20 cellular contexts compared by ENCODE assay signal in the genomic region with DNA sequence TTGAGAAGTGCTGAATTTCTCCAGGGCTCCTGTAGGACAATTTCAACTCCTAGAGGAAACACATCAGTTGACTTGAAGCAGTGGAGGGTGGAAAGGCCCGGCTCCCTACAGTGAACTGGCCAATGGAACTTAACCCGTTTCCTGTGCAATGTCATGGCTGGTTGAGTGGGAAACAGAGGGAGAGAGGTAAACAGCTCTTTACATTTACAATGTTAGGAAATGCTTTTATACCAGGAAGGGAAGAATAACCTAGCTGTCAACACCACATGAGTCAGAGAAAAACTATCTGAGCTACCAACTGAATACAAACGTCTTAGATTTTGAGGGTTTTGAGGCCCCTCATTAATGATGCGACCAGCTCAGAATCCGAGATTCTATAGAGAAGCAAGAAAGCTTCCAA. TPM values are rescaled to one million over a fixed set of nuclear protein-coding genes. Genes with fewer than 3 reads are reported as not detected.
DNase-seq lines count a peak whose midpoint lies in the region; TF ChIP-seq lines count a peak whose summit lies in the region.
"Had no signal": no experiment of that assay in that cellular context is flagged by ENCODE, and none has a peak within 500 bp of the region (broad histone marks: within the 10 kb centered on the region; RNA-seq: fewer than 3 reads in every experiment).

No MANE protein-coding gene starts in this region.

- H3K9ac ChIP-seq in HUES6 (ENCODE audit: low read length) (no peak overlapping the region), mesenchymal stem cell (ENCODE audit: low read length) (no peak overlapping the region), endodermal cell (ENCODE audit: extremely low read depth, low read length, poor library complexity, severe bottlenecking) (no peak overlapping the region)

- H3K18ac ChIP-seq in mesenchymal stem cell (ENCODE audit: low read depth in 1 of 2, low read length in 2 of 2) = no peak overlapping the region

- no peak overlapping the region for H2AK5ac ChIP-seq in mesenchymal stem cell (ENCODE audit: low read length, severe bottlenecking)

- H4K91ac ChIP-seq in mesenchymal stem cell (ENCODE audit: low read length) = no peak overlapping the region

- no peak overlapping the region for H4K8ac ChIP-seq in mesenchymal stem cell (ENCODE audit: low read length)

- in situ Hi-C loops in Caki2 (cut with HindIII; ENCODE audit: low pct_unique_long_range_greater_than_20kb, low sequenced_read_pairs) = no loop called here

- no peaks in the 10 kb centered on the region for H3K9me3 Mint-ChIP-seq in endodermal cell
- H3K9me3 Mint-ChIP-seq: activated CD4-positive, alpha-beta T cell treated with anti-CD3 and anti-CD28 coated beads, Interleukin-2, amount 10 ng/mL, durations not matched to agents 7 days and 5 days; activated T-cell treated with anti-CD3 and anti-CD28 coated beads, Interleukin-2, amount 50 U/mL, for 4 hours; naive thymus-derived CD4-positive, alpha-beta T cell had no signal

- no peak overlapping the region for H2BK120ac ChIP-seq in mesenchymal stem cell (ENCODE audit: low read depth, low read length)

- no peak overlapping the region for H2BK5ac ChIP-seq in mesenchymal stem cell (ENCODE audit: low read depth, low read length, poor library complexity, severe bottlenecking)

- H2AFZ ChIP-seq in mesenchymal stem cell (ENCODE audit: low read depth, low read length) = no peak overlapping the region
- H2AFZ ChIP-seq: PC-9 had no signal

- DNase-seq in Caki2 (ENCODE audit: low read depth) (peak; percentile 43), astrocyte of the hippocampus (ENCODE audit: low read depth, low spot score) (peak; percentile 48), mesenchymal stem cell (peak; percentile 32), SIG-M5 treated with dmso at 0.1 percent for 504 hours (lab: John Stamatoyannopoulos, UW; ENCODE audit: unreplicated experiment) (no peak), endodermal cell (no peak)
- no peak for DNase-seq in stimulated activated naive CD4-positive, alpha-beta T cell treated with Interleukin-2 at 50 U/mL for 16 hours (lab: John Stamatoyannopoulos, UW)
- DNase-seq in activated CD4-positive, alpha-beta T cell treated with anti-CD3 and anti-CD28 coated beads, Interleukin-2, amount 50 U/mL, for 1 hour = no peak
- DNase-seq: activated CD4-positive, alpha-beta T cell treated with anti-CD3 and anti-CD28 coated beads, Interleukin-2, amount 10 ng/mL, durations not matched to agents 7 days and 5 days; activated T-cell treated with anti-CD3 and anti-CD28 coated beads, Interleukin-2, amount 50 U/mL, for 4 hours; BE2C; GOT3; KG1; lower lobe of right lung; naive thymus-derived CD4-positive, alpha-beta T cell; NCI-H1092; NCI-H526 treated with DMSO at 0.1 percent for 48 hours had no signal

- H3K4ac ChIP-seq in mesenchymal stem cell (ENCODE audit: low read depth in 1 of 2, low read length in 2 of 2) = no peak overlapping the region

- H3K79me1 ChIP-seq in mesenchymal stem cell (replicated peaks; ENCODE audit: low read length, poor library complexity, severe bottlenecking) = no peaks in the 10 kb centered on the region

- H3K27me3 Mint-ChIP-seq in endodermal cell (ENCODE audit: insufficient read depth) = no peaks in the 10 kb centered on the region
- H3K27me3 Mint-ChIP-seq: activated CD4-positive, alpha-beta T cell treated with anti-CD3 and anti-CD28 coated beads, Interleukin-2, amount 10 ng/mL, durations not matched to agents 7 days and 5 days; naive thymus-derived CD4-positive, alpha-beta T cell; progenitor cell of endocrine pancreas had no signal

- no peak overlapping the region for H2BK12ac ChIP-seq in mesenchymal stem cell (ENCODE audit: low read length in 2 of 2)

- H3K4me1 Mint-ChIP-seq in endodermal cell = peaks cover 18% of the 10 kb centered on the region

- TF ChIP-seq CTCF in endodermal cell (conservative IDR thresholded peaks at IDR 0.05) = no peak

- H3K36me3 Mint-ChIP-seq in endodermal cell (ENCODE audit: low read depth) = peaks cover 8% of the 10 kb centered on the region

- 32% methylated on average over 4 of the region's 5 CpGs for WGBS in mesenchymal stem cell
- WGBS in endodermal cell (ENCODE audit: insufficient coverage in 1 of 2, insufficient read length in 1 of 2), 2 experiments = 75 to 85% methylated on average over 4 to 5 of the region's 5 CpGs

- H3K27ac ChIP-seq in HUES6 (ENCODE audit: low read depth, low read length) (0 out of 2 replicates have a peak overlapping the region, but pooled peaks have one; percentile 9), mesenchymal stem cell (ENCODE audit: low read length, poor library complexity, severe bottlenecking) (peak overlapping the region; percentile 89), endodermal cell (ENCODE audit: low read depth, low read length) (no peak overlapping the region)
- H3K27ac ChIP-seq: gastroesophageal sphincter, lower lobe of right lung, PC-9 had no signal

- H3K14ac ChIP-seq in mesenchymal stem cell (ENCODE audit: low read length in 2 of 2) = no peak overlapping the region

- no peak overlapping the region for H2BK15ac ChIP-seq in mesenchymal stem cell (ENCODE audit: low read depth, poor library complexity, severe bottlenecking)

- H3K27ac Mint-ChIP-seq in endodermal cell = no peak overlapping the region
- H3K27ac Mint-ChIP-seq: activated CD4-positive, alpha-beta T cell treated with anti-CD3 and anti-CD28 coated beads, Interleukin-2, amount 10 ng/mL, durations not matched to agents 7 days and 5 days; progenitor cell of endocrine pancreas had no signal

- H3K4me2 ChIP-seq in mesenchymal stem cell (ENCODE audit: low read length, poor library complexity, severe bottlenecking) = peak overlapping the region; percentile 52
- H3K4me2 ChIP-seq: PC-9 had no signal

- no peak overlapping the region for H3K23ac ChIP-seq in mesenchymal stem cell (ENCODE audit: low read length in 2 of 2)

- H3K27me3 ChIP-seq in HUES6 (ENCODE audit: control insufficient read depth, insufficient read depth, low read length) = no peaks in the 10 kb centered on the region
- H3K27me3 ChIP-seq in mesenchymal stem cell (ENCODE audit: control insufficient read depth in 1 of 2, insufficient read depth in 1 of 2, low read length in 2 of 2) = no peaks in the 10 kb centered on the region
- no peaks in the 10 kb centered on the region for H3K27me3 ChIP-seq in endodermal cell (ENCODE audit: control insufficient read depth, insufficient read depth, low read length, poor library complexity, severe bottlenecking)
- H3K27me3 ChIP-seq: BE2C, gastroesophageal sphincter had no signal

- H3K36me3 ChIP-seq in HUES6 (ENCODE audit: control insufficient read depth, insufficient read depth, low read length) (no peaks in the 10 kb centered on the region), mesenchymal stem cell (ENCODE audit: control insufficient read depth in 1 of 2, insufficient read depth in 2 of 2, low read depth in 1 of 2, low read length in 2 of 2) (peaks cover 3 to 22% of the 10 kb centered on the region in 2 experiments), endodermal cell (ENCODE audit: control insufficient read depth, insufficient read depth, low read length) (no peaks in the 10 kb centered on the region)
- H3K36me3 ChIP-seq: BE2C had no signal

- no peaks in the 10 kb centered on the region for H3K9me3 ChIP-seq in HUES6 (ENCODE audit: control insufficient read depth, insufficient read depth, low read depth, low read length)
- no peaks in the 10 kb centered on the region for H3K9me3 ChIP-seq in mesenchymal stem cell (ENCODE audit: control insufficient read depth, low read length)
- no peaks in the 10 kb centered on the region for H3K9me3 ChIP-seq in endodermal cell (ENCODE audit: control insufficient read depth, low read length)
- H3K9me3 ChIP-seq: BE2C, gastroesophageal sphincter, lower lobe of right lung had no signal

- no peak overlapping the region for H3K4me3 Mint-ChIP-seq in endodermal cell
- H3K4me3 Mint-ChIP-seq: activated CD4-positive, alpha-beta T cell treated with anti-CD3 and anti-CD28 coated beads, Interleukin-2, amount 10 ng/mL, durations not matched to agents 7 days and 5 days; activated T-cell treated with anti-CD3 and anti-CD28 coated beads, Interleukin-2, amount 50 U/mL, for 4 hours; naive thymus-derived CD4-positive, alpha-beta T cell had no signal

- peaks cover 5% of the 10 kb centered on the region; the same call in 1 of the 2 replicates for H3K4me1 ChIP-seq in HUES6 (ENCODE audit: control insufficient read depth, insufficient read depth, low read length)
- H3K4me1 ChIP-seq in mesenchymal stem cell (ENCODE audit: control insufficient read depth, insufficient read depth, low read depth, low read length) = peaks cover 14% of the 10 kb centered on the region
- peaks cover 4% of the 10 kb centered on the region for H3K4me1 ChIP-seq in endodermal cell (ENCODE audit: control insufficient read depth, insufficient read depth, low read length)
- H3K4me1 ChIP-seq: BE2C, gastroesophageal sphincter, lower lobe of right lung had no signal

- no peak overlapping the region for H3K4me3 ChIP-seq in HUES6 (ENCODE audit: low read depth, low read length)
- no peak overlapping the region for H3K4me3 ChIP-seq in mesenchymal stem cell (ENCODE audit: insufficient read depth in 1 of 2, low read depth in 1 of 2, low read length in 2 of 2)
- no peak overlapping the region for H3K4me3 ChIP-seq in endodermal cell (ENCODE audit: low read length)
- H3K4me3 ChIP-seq: gastroesophageal sphincter, lower lobe of right lung, PC-9 had no signal

RNA-seq across cellular contexts. Expression of gene CARD8, which starts 36.7 kb away (rescaled TPM):
- total RNA-seq in Caki2 (2014; rRNA removed; shearing (Covaris generic); ENCODE audit: low replicate concordance) = 11.5 and 13.5 TPM in 2 replicates
- 29.2 TPM for polyA plus RNA-seq in mesenchymal stem cell (2013, experiment 1 of 2)
- 28.7 TPM for polyA plus RNA-seq in mesenchymal stem cell (2013, experiment 2 of 2)
- total RNA-seq in endodermal cell = 10 to 100 TPM; 34.0 to 44.6 TPM
- polyA plus RNA-seq in endodermal cell (2013, experiment 1 of 2) = 29.4 TPM
- 28.4 TPM for polyA plus RNA-seq in endodermal cell (2013, experiment 2 of 2)

RNA-seq across cellular contexts. Expression of gene ZSWIM9, which starts 48.5 kb away (rescaled TPM):
- total RNA-seq in Caki2 (2014; rRNA removed; shearing (Covaris generic); ENCODE audit: low replicate concordance) = 0.96 and 7.0 TPM in 2 replicates
- polyA plus RNA-seq in mesenchymal stem cell (2013, experiment 1 of 2) = 2.1 TPM
- polyA plus RNA-seq in mesenchymal stem cell (2013, experiment 2 of 2) = 2.1 TPM
- 10 to 100 TPM in 1 of 2 donors, 1 to 10 TPM in 1; 9.9 to 13.0 TPM for total RNA-seq in endodermal cell
- 6.1 TPM for polyA plus RNA-seq in endodermal cell (2013, experiment 1 of 2)
- 5.6 TPM for polyA plus RNA-seq in endodermal cell (2013, experiment 2 of 2)

RNA-seq across cellular contexts. Expression of gene LIG1, which starts 48.8 kb away (rescaled TPM):
- 131 and 146 TPM in 2 replicates for total RNA-seq in Caki2 (2014; rRNA removed; shearing (Covaris generic); ENCODE audit: low replicate concordance)
- polyA plus RNA-seq in mesenchymal stem cell (2013, experiment 1 of 2) = 8.7 TPM
- 8.4 TPM for polyA plus RNA-seq in mesenchymal stem cell (2013, experiment 2 of 2)
- 100 to 1,000 TPM in 1 of 2 donors, 10 to 100 TPM in 1; 91.6 to 117 TPM for total RNA-seq in endodermal cell
- 74.1 TPM for polyA plus RNA-seq in endodermal cell (2013, experiment 1 of 2)
- polyA plus RNA-seq in endodermal cell (2013, experiment 2 of 2) = 65.3 TPM

RNA-seq across cellular contexts. Expression of gene ZNF114, which starts 50.9 kb away (rescaled TPM):
- total RNA-seq in Caki2 (2014; rRNA removed; shearing (Covaris generic); ENCODE audit: low replicate concordance) = 7.1 and 7.9 TPM in 2 replicates
- 0.43 TPM for polyA plus RNA-seq in mesenchymal stem cell (2013, experiment 1 of 2)
- 0.42 TPM for polyA plus RNA-seq in mesenchymal stem cell (2013, experiment 2 of 2)
- 10 to 100 TPM; 10.6 to 14.6 TPM for total RNA-seq in endodermal cell
- polyA plus RNA-seq in endodermal cell (2013, experiment 1 of 2) = 7.0 TPM
- polyA plus RNA-seq in endodermal cell (2013, experiment 2 of 2) = 4.9 TPM
- total RNA-seq: activated CD4-positive, alpha-beta T cell treated with anti-CD3 and anti-CD28 coated beads, Interleukin-2, amount 10 ng/mL, durations not matched to agents 7 days and 5 days had no signal
- polyA plus RNA-seq: naive thymus-derived CD4-positive, alpha-beta T cell had no signal

Comparison
In these comparisons a context has a peak if more than half of its experiments do, and no peak if none do; other contexts are left out.
1. DNase-seq: peak in Caki2 (single experiment), astrocyte of the hippocampus (single experiment) and mesenchymal stem cell (single experiment); none in SIG-M5 treated with dmso at 0.1 percent for 504 hours (single experiment), stimulated activated naive CD4-positive, alpha-beta T cell treated with Interleukin-2 at 50 U/mL for 16 hours (single experiment), activated CD4-positive, alpha-beta T cell treated with anti-CD3 and anti-CD28 coated beads, Interleukin-2, amount 50 U/mL, for 1 hour (single experiment) and endodermal cell (single experiment).